ENCODE assay signal across 8 cellular contexts in the genomic region with DNA sequence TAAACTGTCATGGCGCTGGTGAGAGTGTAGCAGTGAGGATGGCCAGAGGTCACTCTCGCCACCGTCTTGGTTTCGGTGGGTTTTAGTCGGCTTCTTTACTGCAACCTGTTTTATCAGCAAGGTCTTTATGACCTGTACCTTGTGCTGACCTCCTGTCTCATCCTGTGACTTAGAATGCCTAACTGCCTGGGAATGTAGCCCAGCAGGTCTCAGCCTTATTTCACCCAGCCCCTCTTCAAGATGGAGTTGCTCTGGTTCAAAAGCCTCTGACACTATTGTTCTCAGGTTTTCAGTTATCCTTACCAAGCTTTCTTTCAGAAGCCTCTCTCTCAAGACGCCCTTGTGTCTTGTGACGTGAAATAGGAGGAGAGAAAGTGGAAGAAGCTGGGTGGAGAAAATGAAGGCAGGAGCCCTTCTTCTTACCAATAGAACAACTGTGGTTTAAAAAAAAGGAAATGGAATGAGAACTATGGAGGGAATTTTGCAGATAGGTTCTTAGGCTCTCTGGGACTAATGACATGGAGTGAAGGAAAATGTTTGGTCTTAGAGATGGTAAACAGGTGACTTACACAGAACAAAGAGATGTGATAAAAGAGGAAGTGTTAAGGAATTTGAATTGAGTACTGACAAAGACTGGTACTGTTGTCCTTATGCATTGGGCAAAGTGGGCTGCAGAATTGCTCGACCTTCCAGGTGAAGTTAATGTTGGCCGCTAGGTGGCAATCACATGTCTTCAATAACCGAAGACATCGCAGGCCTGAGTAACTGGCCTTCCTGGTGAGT.
A peak's percentile ranks its signal among the peaks of the same experiment; 100 is the strongest.
DNase-seq lines count a peak whose midpoint lies in the region; ATAC-seq and TF ChIP-seq lines count a peak whose summit lies in the region.

No MANE protein-coding gene starts in this region.

- H3K27ac ChIP-seq in WERI-Rb-1, result no peak overlapping the region

- ATAC-seq in GM18861 (IDR thresholded peaks at IDR 0.05; ENCODE audit: unreplicated experiment), result peak; percentile 92
- ATAC-seq in HG03097 (IDR thresholded peaks at IDR 0.05; ENCODE audit: low FRiP score, unreplicated experiment), result peak; percentile 79
- peak; percentile 46 for ATAC-seq in central memory CD8-positive, alpha-beta T cell (replicated peaks; ENCODE audit: extremely low read depth, poor library complexity, severe bottlenecking)
- ATAC-seq in left colon, result peak; percentile 92

- H3K4me3 ChIP-seq in AG10803 (ENCODE audit: low read length), result no peak overlapping the region
- no peak overlapping the region for H3K4me3 ChIP-seq in WERI-Rb-1 (ENCODE audit: low read depth, low read length)

- H3K36me3 Mint-ChIP-seq in central memory CD8-positive, alpha-beta T cell (ENCODE audit: insufficient read depth), result peaks cover 2% of the 10 kb centered on the region

- no peaks in the 10 kb centered on the region for H3K9me3 ChIP-seq in WERI-Rb-1 (ENCODE audit: severe bottlenecking)

- no peaks in the 10 kb centered on the region for H3K36me3 ChIP-seq in WERI-Rb-1

- H3K4me1 Mint-ChIP-seq in central memory CD8-positive, alpha-beta T cell, result no peaks in the 10 kb centered on the region

- H3K9me3 Mint-ChIP-seq in central memory CD8-positive, alpha-beta T cell, result no peaks in the 10 kb centered on the region

- DNase-seq in AG10803 (ENCODE audit: low read depth), result peak; percentile 87
- peak; percentile 50 for DNase-seq in NCI-H2171 treated with DMSO at 0.1 percent for 48 hours (lab: John Stamatoyannopoulos, UW)
- peak; percentile 74 for DNase-seq in WERI-Rb-1
- peak in 1 of 2 donors; percentile 15 for DNase-seq in central memory CD8-positive, alpha-beta T cell (ENCODE audit: low spot score in 2 of 2)
- peak; percentile 67 to 73 for DNase-seq in left colon
- DNase-seq in stimulated activated CD4-positive, alpha-beta T cell treated with anti-CD3 and anti-CD28 coated beads, TNF-alpha, amount 100 ng/mL, for 1 hour (ENCODE audit: low read depth in 3 of 3, low spot score in 1 of 3), result peak in 2 of 3 donors; percentile 6 to 8

- peaks cover 10% of the 10 kb centered on the region for H3K27me3 Mint-ChIP-seq in central memory CD8-positive, alpha-beta T cell

- no peak overlapping the region for H3K27ac Mint-ChIP-seq in central memory CD8-positive, alpha-beta T cell (ENCODE audit: low read depth)

- no peak overlapping the region for H3K4me3 Mint-ChIP-seq in central memory CD8-positive, alpha-beta T cell

- intact Hi-C loops in left colon (cut with DNase I, micrococcal nuclease), result loop anchor here in 1 of 2 donors (2.0 to 10.0 kb wide), 3 partner anchors 132 to 376 kb away; a partner anchor contains a TSS

- peak; percentile 79 for TF ChIP-seq CTCF in AG10803 (conservative IDR thresholded peaks at IDR 0.05; ENCODE audit: low read length)
- peak; percentile 65 for TF ChIP-seq CTCF in WERI-Rb-1 (IDR thresholded peaks at IDR 0.05; ENCODE audit: low read depth, low read length)

- H3K27me3 ChIP-seq in WERI-Rb-1 (ENCODE audit: insufficient read depth, low read depth, severe bottlenecking), result no peaks in the 10 kb centered on the region
